ENCODE assay signal across 16 cellular contexts in the genomic region with DNA sequence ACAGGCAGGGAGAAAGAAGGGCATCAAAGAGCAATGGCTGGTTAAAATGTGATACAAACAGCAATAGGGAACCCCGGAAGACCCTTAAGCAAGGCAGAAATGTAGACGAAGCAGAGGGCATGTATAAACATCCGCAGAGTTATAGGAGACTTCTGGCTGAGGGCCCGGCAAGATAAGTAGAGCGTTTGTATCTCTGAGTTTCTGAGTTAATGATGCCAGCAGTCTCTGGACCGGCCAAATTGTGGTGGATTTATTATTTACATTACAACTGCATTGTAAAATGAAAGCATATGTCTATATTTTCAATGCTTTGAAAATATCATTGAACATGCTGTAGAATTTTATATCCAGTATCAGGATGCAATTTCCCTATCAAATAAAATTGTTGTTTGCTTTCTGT.
DNase-seq lines count a peak whose midpoint lies in the region; ATAC-seq and TF ChIP-seq lines count a peak whose summit lies in the region.
"Had no signal": no experiment of that assay in that cellular context is flagged by ENCODE, and none has a peak within 500 bp of the region (broad histone marks: within the 10 kb centered on the region; RNA-seq: fewer than 3 reads in every experiment).

No MANE protein-coding gene starts in this region.

- ATAC-seq in left colon (peak; percentile 38), GM18511 (IDR thresholded peaks at IDR 0.05; ENCODE audit: unreplicated experiment) (no peak)
- ATAC-seq: GM12878, K562 had no signal

- H3K4me2 ChIP-seq in BLaER1 (peak overlapping the region; percentile 60), MM.1S (ENCODE audit: low read depth, low read length) (peak overlapping the region; percentile 26; the same call in 1 of the 2 replicates)

- no peak for TF ChIP-seq CTCF in MM.1S (IDR thresholded peaks at IDR 0.05; ENCODE audit: low read length)

- H2AFZ ChIP-seq in MM.1S (ENCODE audit: low read length) = no peak overlapping the region

- H4K20me1 ChIP-seq in BLaER1 (no peaks in the 10 kb centered on the region), MM.1S (ENCODE audit: insufficient read depth, low read length) (no peaks in the 10 kb centered on the region)

- in situ Hi-C loops in HAP-1 (cut with MboI; ENCODE audit: low sequenced_read_pairs) = no loop called here

- H3K36me3 ChIP-seq in BLaER1 (no peaks in the 10 kb centered on the region), MM.1S (replicated peaks; ENCODE audit: insufficient read depth, low read length) (no peaks in the 10 kb centered on the region), HAP-1 (replicated peaks) (no peaks in the 10 kb centered on the region)

- H3K27ac ChIP-seq in BLaER1 = peak overlapping the region; percentile 28; the same call in 1 of the 2 replicates
- no peak overlapping the region for H3K27ac ChIP-seq in MM.1S (ENCODE audit: low read length)
- H3K27ac ChIP-seq: HL-60 had no signal

- H3K27me3 ChIP-seq in BLaER1 = no peaks in the 10 kb centered on the region
- no peaks in the 10 kb centered on the region for H3K27me3 ChIP-seq in MM.1S (replicated peaks; ENCODE audit: insufficient read depth, low read length)
- no peaks in the 10 kb centered on the region for H3K27me3 ChIP-seq in HAP-1 (ENCODE audit: low read depth)

- H3K9me2 ChIP-seq in MM.1S (replicated peaks; ENCODE audit: insufficient read depth, low read length) = no peaks in the 10 kb centered on the region

- H3K4me1 ChIP-seq in BLaER1 = peaks cover 37% of the 10 kb centered on the region
- 0 out of 2 replicates have a peak, but pooled peaks cover 7% of the 10 kb centered on the region for H3K4me1 ChIP-seq in MM.1S (ENCODE audit: low read length)
- peaks cover 4% of the 10 kb centered on the region; the same call in 1 of the 2 replicates for H3K4me1 ChIP-seq in HAP-1

- H3K9ac ChIP-seq in BLaER1 (no peak overlapping the region), MM.1S (ENCODE audit: low read length) (no peak overlapping the region)

- no peak overlapping the region for H3K4me3 ChIP-seq in BLaER1
- no peak overlapping the region for H3K4me3 ChIP-seq in MM.1S (ENCODE audit: low read length)
- H3K4me3 ChIP-seq in HAP-1 = no peak overlapping the region
- H3K4me3 ChIP-seq: GM12878, K562 had no signal

- peaks cover 18% of the 10 kb centered on the region for H3K9me3 ChIP-seq in BLaER1
- H3K9me3 ChIP-seq in MM.1S (replicated peaks; ENCODE audit: insufficient read depth, low read length) = no peaks in the 10 kb centered on the region
- H3K9me3 ChIP-seq in HAP-1 = no peaks in the 10 kb centered on the region

- no peaks in the 10 kb centered on the region for H3F3A ChIP-seq in MM.1S (ENCODE audit: insufficient read depth, low read length)

- no peaks in the 10 kb centered on the region for H3K79me2 ChIP-seq in MM.1S (ENCODE audit: low read length)

- DNase-seq in Daoy (ENCODE audit: low read depth) = peak; percentile 5
- DNase-seq in MM.1S = no peak
- DNase-seq in left colon = peak in 1 of 2 donors; percentile 10
- DNase-seq in Kasumi-1 (lab: John Stamatoyannopoulos, UW) = no peak
- no peak for DNase-seq in NCI-H2081 (lab: John Stamatoyannopoulos, UW)
- DNase-seq in HAP-1 (ENCODE audit: low spot score in 2 of 2) = no peak
- DNase-seq: CD4-positive, CD25-positive, alpha-beta regulatory T cell; DMS53; GOT3; H9; HFFc6 had no signal

- intact Hi-C loops in left colon (cut with DNase I, micrococcal nuclease) = no loop called here
